13 cellular contexts compared by ENCODE assay signal in genomic region chr14:30624132-30624423, GRCh38.
DNase-seq lines count a peak whose midpoint lies in the region; ATAC-seq and TF ChIP-seq lines count a peak whose summit lies in the region.
"Had no signal": no experiment of that assay in that cellular context is flagged by ENCODE, and none has a peak within 500 bp of the region (broad histone marks: within the 10 kb centered on the region; RNA-seq: fewer than 3 reads in every experiment).

No MANE protein-coding gene starts in this region.

- DNase-seq in activated naive CD4-positive, alpha-beta T cell treated with anti-CD3 and anti-CD28 coated beads, Interleukin-2, amount 10 ng/mL, durations not matched to agents 7 days and 5 days, result no peak
- no peak for DNase-seq in activated naive CD4-positive, alpha-beta T cell treated with anti-CD3 and anti-CD28 coated beads, Interleukin-2, amount 50 U/mL, for 16 hours
- DNase-seq in SK-N-MC (ENCODE audit: low read depth, low spot score), result no peak
- no peak for DNase-seq in foreskin fibroblast
- no peak for DNase-seq in stimulated activated naive CD8-positive, alpha-beta T cell treated with anti-CD3 and anti-CD28 coated beads, Interleukin-15, amount 100 ng/mL, for 72 hours
- no peak for DNase-seq in tibial artery
- DNase-seq in effector CD8-positive, alpha-beta T cell (lab: John Stamatoyannopoulos, UW), result no peak
- DNase-seq: adrenal gland; C1 segment of cervical spinal cord; effector CD4-positive, alpha-beta T cell; NCI-H1436; ovary had no signal

- ATAC-seq in stimulated activated naive CD8-positive, alpha-beta T cell treated with anti-CD3 and anti-CD28 coated beads, Interleukin-15, amount 100 ng/mL, for 72 hours, result no peak
- no peak for ATAC-seq in GM21528 (IDR thresholded peaks at IDR 0.05; ENCODE audit: low FRiP score, unreplicated experiment)

- peaks cover 0 to 45% (median 16%) of the 10 kb centered on the region in 4 donors for H3K4me1 ChIP-seq in tibial artery

- no peaks in the 10 kb centered on the region for H3K9me3 Mint-ChIP-seq in activated naive CD4-positive, alpha-beta T cell treated with anti-CD3 and anti-CD28 coated beads, Interleukin-2, amount 10 ng/mL, durations not matched to agents 7 days and 5 days
- no peaks in the 10 kb centered on the region for H3K9me3 Mint-ChIP-seq in stimulated activated naive CD8-positive, alpha-beta T cell treated with anti-CD3 and anti-CD28 coated beads, Interleukin-15, amount 100 ng/mL, for 72 hours

- H3K9ac ChIP-seq in SK-N-MC (ENCODE audit: insufficient read length), result no peak overlapping the region

- TF ChIP-seq CTCF in foreskin fibroblast (IDR thresholded peaks at IDR 0.05; ENCODE audit: low read depth, low read length) (no peak), tibial artery (IDR thresholded peaks at IDR 0.05) (no peak)

- peaks cover 39% of the 10 kb centered on the region for H3K4me1 Mint-ChIP-seq in activated naive CD4-positive, alpha-beta T cell treated with anti-CD3 and anti-CD28 coated beads, Interleukin-2, amount 10 ng/mL, durations not matched to agents 7 days and 5 days
- H3K4me1 Mint-ChIP-seq in stimulated activated naive CD8-positive, alpha-beta T cell treated with anti-CD3 and anti-CD28 coated beads, Interleukin-15, amount 100 ng/mL, for 72 hours, result peaks cover 41% of the 10 kb centered on the region

- H3K27ac ChIP-seq in SK-N-MC (no peak overlapping the region), tibial artery (no peak overlapping the region)
- H3K27ac ChIP-seq: adrenal gland, ovary had no signal

- CTCF ChIA-PET in activated naive CD4-positive, alpha-beta T cell treated with anti-CD3 and anti-CD28 coated beads, Interleukin-2, amount 10 ng/mL, durations not matched to agents 7 days and 5 days (lab: Charles Lee), result no interaction called here

- H3K4me3 ChIP-seq in SK-N-MC (peak overlapping the region; percentile 87), foreskin fibroblast (ENCODE audit: low read depth in 1 of 2, low read length in 2 of 2) (peak overlapping the region; percentile 80 to 92), tibial artery (no peak overlapping the region)
- H3K4me3 ChIP-seq: ovary had no signal

- H3K27me3 ChIP-seq in tibial artery, result no peaks in the 10 kb centered on the region
- H3K27me3 ChIP-seq: adrenal gland, ovary had no signal

- no peak overlapping the region for H3K27ac Mint-ChIP-seq in activated naive CD4-positive, alpha-beta T cell treated with anti-CD3 and anti-CD28 coated beads, Interleukin-2, amount 10 ng/mL, durations not matched to agents 7 days and 5 days
- H3K27ac Mint-ChIP-seq in stimulated activated naive CD8-positive, alpha-beta T cell treated with anti-CD3 and anti-CD28 coated beads, Interleukin-15, amount 100 ng/mL, for 72 hours, result no peak overlapping the region

- intact Hi-C loops in tibial artery (cut with DNase I; ENCODE audit: low total_unique reads), result no loop called here

- H3K4me3 Mint-ChIP-seq in activated naive CD4-positive, alpha-beta T cell treated with anti-CD3 and anti-CD28 coated beads, Interleukin-2, amount 10 ng/mL, durations not matched to agents 7 days and 5 days, result peak overlapping the region; percentile 33
- peak overlapping the region; percentile 9 to 57 for H3K4me3 Mint-ChIP-seq in stimulated activated naive CD8-positive, alpha-beta T cell treated with anti-CD3 and anti-CD28 coated beads, Interleukin-15, amount 100 ng/mL, for 72 hours

- H3K36me3 ChIP-seq in SK-N-MC (ENCODE audit: insufficient read depth, low read length) (peaks cover 6% of the 10 kb centered on the region; the same call in 1 of the 2 replicates), tibial artery (no peaks in the 10 kb centered on the region)
- H3K36me3 ChIP-seq: adrenal gland, ovary had no signal

- H3K36me3 Mint-ChIP-seq in activated naive CD4-positive, alpha-beta T cell treated with anti-CD3 and anti-CD28 coated beads, Interleukin-2, amount 10 ng/mL, durations not matched to agents 7 days and 5 days, result peaks cover 25% of the 10 kb centered on the region

- peaks cover 4% of the 10 kb centered on the region for H3K27me3 Mint-ChIP-seq in activated naive CD4-positive, alpha-beta T cell treated with anti-CD3 and anti-CD28 coated beads, Interleukin-2, amount 10 ng/mL, durations not matched to agents 7 days and 5 days
- H3K27me3 Mint-ChIP-seq in stimulated activated naive CD8-positive, alpha-beta T cell treated with anti-CD3 and anti-CD28 coated beads, Interleukin-15, amount 100 ng/mL, for 72 hours, result no peaks in the 10 kb centered on the region

- no peaks in the 10 kb centered on the region for H3K9me3 ChIP-seq in SK-N-MC (ENCODE audit: low read depth, low read length)
- no peaks in the 10 kb centered on the region for H3K9me3 ChIP-seq in tibial artery
- H3K9me3 ChIP-seq: adrenal gland, ovary had no signal

Comparison
In these comparisons a context has a peak if more than half of its experiments do, and no peak if none do; other contexts are left out.
1. H3K4me3 ChIP-seq: peak in SK-N-MC (single experiment) and foreskin fibroblast (2 of 2); none in tibial artery (0 of 2).